Comparison of ENCODE assay signal across 8 cellular contexts in the genomic region with DNA sequence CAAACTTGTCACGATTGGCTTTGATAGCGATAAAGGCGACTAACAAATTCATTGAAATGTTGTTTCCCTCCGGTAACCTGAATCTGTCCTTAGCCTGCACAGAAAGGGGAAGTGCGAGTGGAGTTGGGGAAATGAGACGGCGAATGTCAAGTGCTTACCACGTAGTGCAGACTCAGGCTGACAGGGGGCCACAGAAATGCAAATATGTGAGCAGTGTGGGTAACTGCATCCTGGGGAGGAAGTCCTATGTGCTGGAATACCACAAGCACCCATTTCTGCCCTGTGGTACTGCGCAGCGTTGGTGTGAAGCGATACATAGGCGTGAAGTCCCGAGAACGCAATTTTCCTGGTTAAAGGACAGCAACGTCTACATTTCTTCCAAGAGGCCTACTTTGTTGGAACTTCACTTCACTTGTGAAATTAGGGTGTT. TPM values are rescaled to one million over a fixed set of nuclear protein-coding genes. Genes with fewer than 3 reads are reported as not detected.
DNase-seq lines count a peak whose midpoint lies in the region; ATAC-seq, FAIRE-seq and TF ChIP-seq lines count a peak whose summit lies in the region.

No MANE protein-coding gene starts in this region.

- peak; percentile 36 for ATAC-seq in WTC11

- H3K4me2 ChIP-seq in Loucy (ENCODE audit: low read depth, low read length, poor library complexity, severe bottlenecking), result peak overlapping the region; percentile 85

- H4K20me1 ChIP-seq in Loucy (ENCODE audit: insufficient read depth, low read length, poor library complexity, severe bottlenecking), result peaks cover 19% of the 10 kb centered on the region

- H3K4me3 Mint-ChIP-seq in WTC11, result peak overlapping the region; percentile 88

- FAIRE-seq in H54 (lab: Jason Lieb, UNC), result peak; percentile 50

- peak overlapping the region; percentile 96 for H3K4me3 ChIP-seq in Loucy (ENCODE audit: low read length, poor library complexity, severe bottlenecking)
- peak overlapping the region; percentile 97 for H3K4me3 ChIP-seq in choroid plexus epithelial cell (ENCODE audit: low read depth, low read length)

- H3K79me2 ChIP-seq in Loucy (ENCODE audit: insufficient read depth, low read length), result peaks cover 47% of the 10 kb centered on the region

- H3K9me3 Mint-ChIP-seq in WTC11, result no peaks in the 10 kb centered on the region

- peaks cover 4% of the 10 kb centered on the region; the same call in 1 of the 2 replicates for H3F3A ChIP-seq in Loucy (ENCODE audit: low read depth)

- H3K9me3 ChIP-seq in Loucy (ENCODE audit: insufficient read depth, low read depth, low read length), result no peaks in the 10 kb centered on the region

- TF ChIP-seq CTCF in GM12873 (IDR thresholded peaks at IDR 0.05; ENCODE audit: insufficient read depth, low read depth, low read length, missing control alignments) (peak; percentile 13), Loucy (conservative IDR thresholded peaks at IDR 0.05; ENCODE audit: low read length) (peak; percentile 23; the same call in 1 of the 2 replicates), WTC11 (IDR thresholded peaks at IDR 0.05) (no peak), choroid plexus epithelial cell (conservative IDR thresholded peaks at IDR 0.05; ENCODE audit: low read depth, low read length) (peak; percentile 33)

- CTCF ChIA-PET in WTC11 (lab: Charles Lee), result interaction anchor here (1.2 to 1.9 kb wide), 4 partner anchors 39 to 140 kb away, joined by 3 to 10 read pairs (median 5); no protein-coding TSS in a partner anchor

- peak overlapping the region; percentile 98 for H3K27ac Mint-ChIP-seq in WTC11

- no peaks in the 10 kb centered on the region for H3K27me3 ChIP-seq in Loucy (ENCODE audit: insufficient read depth, low read length, poor library complexity, severe bottlenecking)

- no peak for TF ChIP-seq POLR2A in H54 (IDR thresholded peaks at IDR 0.05; ENCODE audit: low read depth, low read length)

- H3K27me3 Mint-ChIP-seq in WTC11 (ENCODE audit: low read depth), result no peaks in the 10 kb centered on the region

- no peaks in the 10 kb centered on the region for H3K36me3 ChIP-seq in Loucy (ENCODE audit: insufficient read depth, low read length)

- H3K9ac ChIP-seq in Loucy (ENCODE audit: low read depth, low read length, poor library complexity, severe bottlenecking), result peak overlapping the region; percentile 92

- H3K4me1 ChIP-seq in Loucy (ENCODE audit: insufficient read depth, low read length, poor library complexity, severe bottlenecking), result peaks cover 23% of the 10 kb centered on the region

- POLR2A ChIA-PET in WTC11 (lab: Charles Lee), result interaction anchor here (0.6 to 1.2 kb wide), 2 partner anchors 12 to 171 kb away, joined by 3 to 4 read pairs; partner anchors contain the start of gene PISD

- H3K4me1 Mint-ChIP-seq in WTC11, result peaks cover 35% of the 10 kb centered on the region

- H2AFZ ChIP-seq in Loucy (ENCODE audit: low read length), result peak overlapping the region; percentile 94

- no peaks in the 10 kb centered on the region for H3K9me2 ChIP-seq in Loucy (replicated peaks; ENCODE audit: low read depth, low read length)

- DNase-seq in H54 (ENCODE audit: insufficient read length, low spot score) (peak; percentile 30), WTC11 (ENCODE audit: low spot score) (peak; percentile 32), choroid plexus epithelial cell (ENCODE audit: low read depth) (peak; percentile 76), kidney tubule cell (ENCODE audit: low spot score) (peak; percentile 83), NCI-H1436 treated with DMSO at 0.1 percent for 48 hours (lab: John Stamatoyannopoulos, UW) (no peak)
- DNase-seq in stimulated activated CD4-positive, alpha-beta T cell treated with anti-CD3 and anti-CD28 coated beads, Interleukin-2, amount 100 ng/mL, for 24 hours, result peak; percentile 58 to 61

- H3K36me3 Mint-ChIP-seq in WTC11, result peaks cover 11% of the 10 kb centered on the region

TF ChIP-seq in WTC11, 78 proteins besides CTCF, POLR2A, EP300 and RAD21:
- no peak for TF ChIP-seq HMGA2 (CRISPR knock-in tag; IDR thresholded peaks at IDR 0.05)
- TF ChIP-seq OVOL2 (CRISPR knock-in tag; IDR thresholded peaks at IDR 0.05; ENCODE audit: borderline replicate concordance), result no peak
- TF ChIP-seq, protein P1, sequence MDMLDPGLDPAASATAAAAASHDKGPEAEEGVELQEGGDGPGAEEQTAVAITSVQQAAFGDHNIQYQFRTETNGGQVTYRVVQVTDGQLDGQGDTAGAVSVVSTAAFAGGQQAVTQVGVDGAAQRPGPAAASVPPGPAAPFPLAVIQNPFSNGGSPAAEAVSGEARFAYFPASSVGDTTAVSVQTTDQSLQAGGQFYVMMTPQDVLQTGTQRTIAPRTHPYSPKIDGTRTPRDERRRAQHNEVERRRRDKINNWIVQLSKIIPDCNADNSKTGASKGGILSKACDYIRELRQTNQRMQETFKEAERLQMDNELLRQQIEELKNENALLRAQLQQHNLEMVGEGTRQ (CRISPR knock-in tag; IDR thresholded peaks at IDR 0.05), result no peak
- TF ChIP-seq ZNF512 (CRISPR knock-in tag; IDR thresholded peaks at IDR 0.05; ENCODE audit: borderline replicate concordance), result no peak
- TF ChIP-seq ZNF219 (CRISPR knock-in tag; IDR thresholded peaks at IDR 0.05; ENCODE audit: borderline replicate concordance), result no peak
- TF ChIP-seq ESRRA (CRISPR knock-in tag; IDR thresholded peaks at IDR 0.05; ENCODE audit: borderline replicate concordance), result no peak
- TF ChIP-seq, protein P2, sequence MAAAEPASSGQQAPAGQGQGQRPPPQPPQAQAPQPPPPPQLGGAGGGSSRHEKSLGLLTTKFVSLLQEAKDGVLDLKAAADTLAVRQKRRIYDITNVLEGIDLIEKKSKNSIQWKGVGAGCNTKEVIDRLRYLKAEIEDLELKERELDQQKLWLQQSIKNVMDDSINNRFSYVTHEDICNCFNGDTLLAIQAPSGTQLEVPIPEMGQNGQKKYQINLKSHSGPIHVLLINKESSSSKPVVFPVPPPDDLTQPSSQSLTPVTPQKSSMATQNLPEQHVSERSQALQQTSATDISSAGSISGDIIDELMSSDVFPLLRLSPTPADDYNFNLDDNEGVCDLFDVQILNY (CRISPR knock-in tag; IDR thresholded peaks at IDR 0.05), result no peak
- TF ChIP-seq ZNF317 (CRISPR knock-in tag; IDR thresholded peaks at IDR 0.05; ENCODE audit: borderline replicate concordance, low read depth), result no peak
- TF ChIP-seq ZNF263 (CRISPR knock-in tag; IDR thresholded peaks at IDR 0.05; ENCODE audit: low read depth), result no peak
- TF ChIP-seq, protein P3, sequence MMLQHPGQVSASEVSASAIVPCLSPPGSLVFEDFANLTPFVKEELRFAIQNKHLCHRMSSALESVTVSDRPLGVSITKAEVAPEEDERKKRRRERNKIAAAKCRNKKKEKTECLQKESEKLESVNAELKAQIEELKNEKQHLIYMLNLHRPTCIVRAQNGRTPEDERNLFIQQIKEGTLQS (CRISPR knock-in tag; conservative IDR thresholded peaks at IDR 0.05), result no peak
- TF ChIP-seq, protein P4, sequence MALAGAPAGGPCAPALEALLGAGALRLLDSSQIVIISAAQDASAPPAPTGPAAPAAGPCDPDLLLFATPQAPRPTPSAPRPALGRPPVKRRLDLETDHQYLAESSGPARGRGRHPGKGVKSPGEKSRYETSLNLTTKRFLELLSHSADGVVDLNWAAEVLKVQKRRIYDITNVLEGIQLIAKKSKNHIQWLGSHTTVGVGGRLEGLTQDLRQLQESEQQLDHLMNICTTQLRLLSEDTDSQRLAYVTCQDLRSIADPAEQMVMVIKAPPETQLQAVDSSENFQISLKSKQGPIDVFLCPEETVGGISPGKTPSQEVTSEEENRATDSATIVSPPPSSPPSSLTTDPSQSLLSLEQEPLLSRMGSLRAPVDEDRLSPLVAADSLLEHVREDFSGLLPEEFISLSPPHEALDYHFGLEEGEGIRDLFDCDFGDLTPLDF (CRISPR knock-in tag; IDR thresholded peaks at IDR 0.05), result no peak
- TF ChIP-seq NFYB (CRISPR knock-in tag; conservative IDR thresholded peaks at IDR 0.05; ENCODE audit: low read depth), result no peak
- TF ChIP-seq NFATC4 (CRISPR knock-in tag; IDR thresholded peaks at IDR 0.05), result no peak
- TF ChIP-seq NR1H2 (CRISPR knock-in tag; IDR thresholded peaks at IDR 0.05), result no peak
- no peak for TF ChIP-seq EMX1 (CRISPR knock-in tag; IDR thresholded peaks at IDR 0.05)

RNA-seq across cellular contexts. Expression of gene EIF4ENIF1, which starts 0.9 kb away (rescaled TPM):
- total RNA-seq in WTC11 (2021), result 19.7 to 23.6 TPM (median 22.8 TPM) in 3 replicates

RNA-seq across cellular contexts. Expression of gene SFI1, which starts 5.8 kb away (rescaled TPM):
- 37.9 to 43.6 TPM (median 38.7 TPM) in 3 replicates for total RNA-seq in WTC11 (2021)
